In genomic region chr20:46194409-46194808, GRCh38 we compare ENCODE assay signal across 38 cellular contexts.
"Had no signal": no experiment of that assay in that cellular context is flagged by ENCODE, and none has a peak within 500 bp of the region (broad histone marks: within the 10 kb centered on the region; RNA-seq: fewer than 3 reads in every experiment).

No MANE protein-coding gene starts in this region.

- ATAC-seq: activated naive CD4-positive, alpha-beta T cell treated with anti-CD3 and anti-CD28 coated beads, Interleukin-2, amount 50 U/mL, for 72 hours; activated naive CD8-positive, alpha-beta T cell treated with anti-CD3 and anti-CD28 coated beads, Interleukin-2, amount 50 U/mL, for 24 hours; activated T-cell treated with anti-CD3 and anti-CD28 coated beads, Interleukin-2, amount 50 U/mL, for 4 hours; activated T-cell treated with anti-CD3 and anti-CD28 coated beads, Interleukin-2, amount 50 U/mL, for 72 hours; body of pancreas had no signal

- H3K4me1 Mint-ChIP-seq: activated naive CD4-positive, alpha-beta T cell treated with anti-CD3 and anti-CD28 coated beads, Interleukin-2, amount 10 ng/mL, durations not matched to agents 7 days and 5 days; activated naive CD8-positive, alpha-beta T cell treated with anti-CD3 and anti-CD28 coated beads, Interleukin-2, amount 10 ng/mL, durations not matched to agents 7 days and 5 days; activated naive CD8-positive, alpha-beta T cell treated with anti-CD3 and anti-CD28 coated beads, Interleukin-2, amount 50 U/mL, for 24 hours; activated T-helper 17 cell treated with anti-CD3 and anti-CD28 coated beads, Interleukin-2, amount 50 U/mL, for 72 hours; central memory CD8-positive, alpha-beta T cell had no signal

- H3K27ac Mint-ChIP-seq: activated naive CD4-positive, alpha-beta T cell treated with anti-CD3 and anti-CD28 coated beads for 36 hours; activated naive CD4-positive, alpha-beta T cell treated with anti-CD3 and anti-CD28 coated beads, Interleukin-2, amount 10 ng/mL, durations not matched to agents 7 days and 5 days; activated naive CD4-positive, alpha-beta T cell treated with anti-CD3 and anti-CD28 coated beads, Interleukin-2, amount 50 U/mL, for 72 hours; activated naive CD8-positive, alpha-beta T cell; activated naive CD8-positive, alpha-beta T cell treated with anti-CD3 and anti-CD28 coated beads for 36 hours; activated naive CD8-positive, alpha-beta T cell treated with anti-CD3 and anti-CD28 coated beads, Interleukin-2, amount 10 ng/mL, durations not matched to agents 7 days and 5 days; activated naive CD8-positive, alpha-beta T cell treated with anti-CD3 and anti-CD28 coated beads, Interleukin-2, amount 50 U/mL, for 24 hours; activated T-cell treated with anti-CD3 and anti-CD28 coated beads, Interleukin-2, amount 50 U/mL, for 24 hours; activated T-cell treated with anti-CD3 and anti-CD28 coated beads, Interleukin-2, amount 50 U/mL, for 72 hours; activated T-helper 1 cell treated with anti-CD3 and anti-CD28 coated beads, Interleukin-12 subunit alpha, Interleukin-12 subunit beta, Interleukin-2, Interleukin-4 antibody, amounts not matched to agents 30 ng/mL and 10 ng/mL and 1 ng/mL, durations not matched to agents 14 hours and 24 hours and 36 hours; activated T-helper 17 cell treated with anti-CD3 and anti-CD28 coated beads, Interleukin-2, amount 50 U/mL, for 72 hours; activated T-helper 2 cell treated with anti-CD3 and anti-CD28 coated beads, Interferon-gamma antibody, Interleukin-2, Interleukin-4, amounts not matched to agents 10 μg/mL and 5 μg/mL and 100 μg/mL, durations not matched to agents 14 hours and 24 hours and 36 hours had no signal

- H3K9me3 ChIP-seq: adrenal gland, ascending aorta, body of pancreas, breast epithelium had no signal

- H3K36me3 Mint-ChIP-seq: activated naive CD4-positive, alpha-beta T cell treated with anti-CD3 and anti-CD28 coated beads, Interleukin-2, amount 10 ng/mL, durations not matched to agents 7 days and 5 days; activated naive CD4-positive, alpha-beta T cell treated with anti-CD3 and anti-CD28 coated beads, Interleukin-2, amount 50 U/mL, for 72 hours; activated naive CD8-positive, alpha-beta T cell; activated naive CD8-positive, alpha-beta T cell treated with anti-CD3 and anti-CD28 coated beads for 36 hours; activated naive CD8-positive, alpha-beta T cell treated with anti-CD3 and anti-CD28 coated beads, Interleukin-2, amount 10 ng/mL, durations not matched to agents 7 days and 5 days; brain had no signal

- H3K4me3 Mint-ChIP-seq: activated naive CD4-positive, alpha-beta T cell treated with anti-CD3 and anti-CD28 coated beads for 36 hours; activated naive CD4-positive, alpha-beta T cell treated with anti-CD3 and anti-CD28 coated beads, Interleukin-2, amount 10 ng/mL, durations not matched to agents 7 days and 5 days; activated naive CD8-positive, alpha-beta T cell; activated naive CD8-positive, alpha-beta T cell treated with anti-CD3 and anti-CD28 coated beads for 36 hours; activated naive CD8-positive, alpha-beta T cell treated with anti-CD3 and anti-CD28 coated beads, Interleukin-2, amount 10 ng/mL, durations not matched to agents 7 days and 5 days; activated naive CD8-positive, alpha-beta T cell treated with anti-CD3 and anti-CD28 coated beads, Interleukin-2, amount 50 U/mL, for 24 hours; activated T-cell treated with anti-CD3 and anti-CD28 coated beads, Interleukin-2, amount 50 U/mL, for 24 hours; activated T-cell treated with anti-CD3 and anti-CD28 coated beads, Interleukin-2, amount 50 U/mL, for 4 hours; activated T-cell treated with anti-CD3 and anti-CD28 coated beads, Interleukin-2, amount 50 U/mL, for 72 hours; activated T-helper 1 cell treated with anti-CD3 and anti-CD28 coated beads, Interleukin-12 subunit alpha, Interleukin-12 subunit beta, Interleukin-2, Interleukin-4 antibody, amounts not matched to agents 30 ng/mL and 10 ng/mL and 1 ng/mL, durations not matched to agents 14 hours and 24 hours and 36 hours; activated T-helper 17 cell treated with anti-CD3 and anti-CD28 coated beads, Interleukin-2, amount 50 U/mL, for 72 hours; brain; central memory CD8-positive, alpha-beta T cell had no signal

- DNase-seq: activated effector memory CD4-positive, alpha-beta T cell treated with anti-CD3 and anti-CD28 coated beads, Interleukin-2, amount 50 U/mL, for 16 hours; activated effector memory CD4-positive, alpha-beta T cell treated with Interleukin-2 at 50 U/mL for 16 hours; activated gamma-delta T cell; activated gamma-delta T cell treated with Interleukin-2 at 50 U/mL for 16 hours; activated naive CD4-positive, alpha-beta T cell; activated naive CD4-positive, alpha-beta T cell treated with anti-CD3 and anti-CD28 coated beads for 36 hours; activated naive CD4-positive, alpha-beta T cell treated with anti-CD3 and anti-CD28 coated beads, Interleukin-2, amount 10 ng/mL, durations not matched to agents 7 days and 5 days; activated naive CD4-positive, alpha-beta T cell treated with anti-CD3 and anti-CD28 coated beads, Interleukin-2, amount 50 U/mL, for 16 hours; activated naive CD8-positive, alpha-beta T cell treated with anti-CD3 and anti-CD28 coated beads for 36 hours; activated naive CD8-positive, alpha-beta T cell treated with anti-CD3 and anti-CD28 coated beads, Interleukin-2, amount 10 ng/mL, durations not matched to agents 7 days and 5 days; activated naive CD8-positive, alpha-beta T cell treated with anti-CD3 and anti-CD28 coated beads, Interleukin-2, amount 50 U/mL, for 24 hours; activated T-cell treated with anti-CD3 and anti-CD28 coated beads, Interleukin-2, amount 50 U/mL, for 1 hour; activated T-cell treated with anti-CD3 and anti-CD28 coated beads, Interleukin-2, amount 50 U/mL, for 24 hours; activated T-cell treated with anti-CD3 and anti-CD28 coated beads, Interleukin-2, amount 50 U/mL, for 4 hours; activated T-cell treated with anti-CD3 and anti-CD28 coated beads, Interleukin-2, amount 50 U/mL, for 48 hours; activated T-cell treated with anti-CD3 and anti-CD28 coated beads, Interleukin-2, amount 50 U/mL, for 72 hours; adrenal gland; amniotic stem cell; amygdala; anterior cingulate cortex; aorta; body of pancreas; brain microvascular endothelial cell; caudate nucleus; central memory CD4-positive, alpha-beta T cell; cerebellar nuclear complex had no signal

- H3K4me3 ChIP-seq: adrenal gland, ascending aorta, body of pancreas, breast epithelium, cardiac muscle cell had no signal

- H3K4me1 ChIP-seq: ascending aorta, body of pancreas, breast epithelium had no signal

- H3K27me3 ChIP-seq: ascending aorta, body of pancreas, cardiac muscle cell had no signal

- H3K27ac ChIP-seq: adrenal gland, ascending aorta, body of pancreas, brain microvascular endothelial cell, breast epithelium, cardiac muscle cell had no signal

- H3K36me3 ChIP-seq: adrenal gland, ascending aorta, brain microvascular endothelial cell, breast epithelium, cardiac muscle cell had no signal

- FAIRE-seq: astrocyte, bronchial epithelial cell had no signal

- H3K9me3 Mint-ChIP-seq: activated naive CD4-positive, alpha-beta T cell treated with anti-CD3 and anti-CD28 coated beads for 36 hours; activated naive CD4-positive, alpha-beta T cell treated with anti-CD3 and anti-CD28 coated beads, Interleukin-2, amount 10 ng/mL, durations not matched to agents 7 days and 5 days; activated naive CD8-positive, alpha-beta T cell treated with anti-CD3 and anti-CD28 coated beads, Interleukin-2, amount 10 ng/mL, durations not matched to agents 7 days and 5 days; activated naive CD8-positive, alpha-beta T cell treated with anti-CD3 and anti-CD28 coated beads, Interleukin-2, amount 50 U/mL, for 24 hours; activated T-cell treated with anti-CD3 and anti-CD28 coated beads, Interleukin-2, amount 50 U/mL, for 24 hours; activated T-cell treated with anti-CD3 and anti-CD28 coated beads, Interleukin-2, amount 50 U/mL, for 4 hours; activated T-cell treated with anti-CD3 and anti-CD28 coated beads, Interleukin-2, amount 50 U/mL, for 72 hours; activated T-helper 1 cell treated with anti-CD3 and anti-CD28 coated beads, Interleukin-12 subunit alpha, Interleukin-12 subunit beta, Interleukin-2, Interleukin-4 antibody, amounts not matched to agents 30 ng/mL and 10 ng/mL and 1 ng/mL, durations not matched to agents 14 hours and 24 hours and 36 hours; activated T-helper 17 cell treated with anti-CD3 and anti-CD28 coated beads, Interleukin-2, amount 50 U/mL, for 72 hours; activated T-helper 2 cell treated with anti-CD3 and anti-CD28 coated beads, Interferon-gamma antibody, Interleukin-2, Interleukin-4, amounts not matched to agents 10 μg/mL and 5 μg/mL and 100 μg/mL, durations not matched to agents 14 hours and 24 hours and 36 hours; central memory CD8-positive, alpha-beta T cell had no signal
